In genomic region chr2:226760412-226761194, GRCh38 we compare ENCODE assay signal across 13 cellular contexts. TPM values are rescaled to one million over a fixed set of nuclear protein-coding genes. Genes with fewer than 3 reads are reported as not detected.
DNase-seq lines count a peak whose midpoint lies in the region; ATAC-seq and TF ChIP-seq lines count a peak whose summit lies in the region.
"Had no signal": no experiment of that assay in that cellular context is flagged by ENCODE, and none has a peak within 500 bp of the region (broad histone marks: within the 10 kb centered on the region; RNA-seq: fewer than 3 reads in every experiment).

No MANE protein-coding gene starts in this region.

- CTCF ChIA-PET in MCF 10A (lab: Yijun Ruan, JAX) (interaction anchor here (0.6 to 1.5 kb wide), 3 partner anchors 29 to 43 kb away, joined by 3 to 7 read pairs (median 3); no protein-coding TSS in a partner anchor), Calu3 (lab: Charles Lee) (interaction anchor here (0.6 to 1.2 kb wide), 2 partner anchors 110 to 197 kb away, joined by 3 read pairs; no protein-coding TSS in a partner anchor)

- no peaks in the 10 kb centered on the region for H3K27me3 Mint-ChIP-seq in MCF 10A (ENCODE audit: insufficient read depth, unreplicated experiment)
- H3K27me3 Mint-ChIP-seq in Calu3 (ENCODE audit: unreplicated experiment): no peaks in the 10 kb centered on the region

- intact Hi-C loops in MCF 10A (cut with micrococcal nuclease) (no loop called here), left colon (cut with DNase I, micrococcal nuclease) (no loop called here), Calu3 (cut with micrococcal nuclease; ENCODE audit: unreplicated experiment) (no loop called here)

- H3K4me3 Mint-ChIP-seq in MCF 10A (ENCODE audit: unreplicated experiment) (no peak overlapping the region), Calu3 (ENCODE audit: low read depth, unreplicated experiment) (no peak overlapping the region)
- H3K4me3 Mint-ChIP-seq: naive thymus-derived CD4-positive, alpha-beta T cell had no signal

- DNase-seq in ACHN (peak; percentile 58), HT1080 (ENCODE audit: low read depth) (peak; percentile 83), MCF 10A (ENCODE audit: unreplicated experiment) (peak; percentile 27), left colon (no peak), Calu3 (no peak), NCI-H1105 treated with DMSO at 0.1 percent for 48 hours (lab: John Stamatoyannopoulos, UW) (no peak)
- DNase-seq in stimulated activated naive CD4-positive, alpha-beta T cell (lab: John Stamatoyannopoulos, UW): no peak
- DNase-seq: activated CD4-positive, alpha-beta T cell treated with anti-CD3 and anti-CD28 coated beads, Interleukin-2, amount 50 U/mL, for 48 hours; C1 segment of cervical spinal cord; naive thymus-derived CD4-positive, alpha-beta T cell; NCI-H1092 treated with DMSO at 0.1 percent for 48 hours had no signal

- POLR2A ChIA-PET in MCF 10A (lab: Yijun Ruan, JAX): interaction anchor here (0.9 to 3.5 kb wide), 5 partner anchors 11 to 110 kb away, joined by 3 to 9 read pairs (median 3); no protein-coding TSS in a partner anchor

- H3K9me3 Mint-ChIP-seq in MCF 10A (ENCODE audit: unreplicated experiment) (no peaks in the 10 kb centered on the region), Calu3 (ENCODE audit: low read depth, unreplicated experiment) (no peaks in the 10 kb centered on the region)

- BruUV-seq in MCF 10A (replicated peaks; lab: Mats Ljungman, UMichigan) (no TSS peak), Calu3 (replicated peaks; lab: Mats Ljungman, UMichigan) (no TSS peak)

- no peak overlapping the region for H3K27ac Mint-ChIP-seq in MCF 10A (ENCODE audit: low read depth, unreplicated experiment)
- H3K27ac Mint-ChIP-seq in Calu3 (ENCODE audit: unreplicated experiment): no peak overlapping the region
- H3K27ac Mint-ChIP-seq: naive thymus-derived CD4-positive, alpha-beta T cell had no signal

- peaks cover 7% of the 10 kb centered on the region for H3K4me1 Mint-ChIP-seq in MCF 10A (ENCODE audit: insufficient read depth, unreplicated experiment)
- H3K4me1 Mint-ChIP-seq in Calu3 (ENCODE audit: low read depth, unreplicated experiment): peaks cover 22% of the 10 kb centered on the region

- TF ChIP-seq CTCF in MCF 10A (IDR thresholded peaks at IDR 0.05; ENCODE audit: unreplicated experiment): no peak
- no peak for TF ChIP-seq CTCF in Calu3 (IDR thresholded peaks at IDR 0.05; ENCODE audit: unreplicated experiment)

- in situ Hi-C loops in ACHN (cut with HindIII; ENCODE audit: low pct_ligation_motif_present, low pct_unique_long_range_greater_than_20kb, low sequenced_read_pairs): no loop called here

- ATAC-seq in left colon (peak; percentile 52), HG02938 (IDR thresholded peaks at IDR 0.05; ENCODE audit: unreplicated experiment) (no peak)
- ATAC-seq: naive thymus-derived CD4-positive, alpha-beta T cell; Panc1 had no signal

- H3K36me3 Mint-ChIP-seq in MCF 10A (ENCODE audit: insufficient read depth, unreplicated experiment) (peaks cover 7% of the 10 kb centered on the region), Calu3 (ENCODE audit: insufficient read depth, unreplicated experiment) (peaks cover 6% of the 10 kb centered on the region)

RNA-seq across cellular contexts. Expression of gene IRS1, which starts 39.0 kb away (rescaled TPM):
- total RNA-seq in HT1080 (2014; rRNA removed; shearing (Covaris generic)): 22.8 and 29.9 TPM in 2 replicates
- 8.6 and 10.7 TPM in 2 replicates for polyA plus RNA-seq in HT1080 (2015; cell fraction: cytosol; rRNA removed)
- polyA plus RNA-seq in HT1080 (2015; cell fraction: nucleus; rRNA removed): 11.6 and 12.5 TPM in 2 replicates
- total RNA-seq in MCF 10A (2022) (6.1 and 10.5 TPM in 2 replicates), left colon (10 to 100 TPM; 11.2 to 14.8 TPM), Calu3 (2022) (29.7 and 34.4 TPM in 2 replicates)

Comparison
In these comparisons a context has a peak if more than half of its experiments do, and no peak if none do; other contexts are left out.
1. DNase-seq: peak in ACHN (single experiment), HT1080 (single experiment) and MCF 10A (single experiment); none in left colon (0 of 2), Calu3 (single experiment), stimulated activated naive CD4-positive, alpha-beta T cell (0 of 6) and NCI-H1105 treated with DMSO at 0.1 percent for 48 hours (single experiment).